Comparison of ENCODE assay signal across 9 cellular contexts in genomic region chr22:20156611-20157415, GRCh38. TPM values are rescaled to one million over a fixed set of nuclear protein-coding genes. Genes with fewer than 3 reads are reported as not detected.
DNase-seq lines count a peak whose midpoint lies in the region; ATAC-seq and FAIRE-seq lines count a peak whose summit lies in the region.
"Had no signal": no experiment of that assay in that cellular context is flagged by ENCODE, and none has a peak within 500 bp of the region (broad histone marks: within the 10 kb centered on the region; RNA-seq: fewer than 3 reads in every experiment).

No MANE protein-coding gene starts in this region.

- no peaks in the 10 kb centered on the region for H3K36me3 Mint-ChIP-seq in activated T-helper 17 cell treated with anti-CD3 and anti-CD28 coated beads, Interleukin-2, amount 50 U/mL, for 72 hours (ENCODE audit: low read depth)

- no peaks in the 10 kb centered on the region for H3K4me1 Mint-ChIP-seq in activated T-helper 17 cell treated with anti-CD3 and anti-CD28 coated beads, Interleukin-2, amount 50 U/mL, for 72 hours

- no peak overlapping the region for H3K4me3 Mint-ChIP-seq in activated T-helper 17 cell treated with anti-CD3 and anti-CD28 coated beads, Interleukin-2, amount 50 U/mL, for 72 hours
- H3K4me3 Mint-ChIP-seq: T-helper 1 cell treated with Interleukin-12 subunit alpha and Interleukin-12 subunit beta and Interleukin-4 antibody, amounts not matched to agents 30 μg/mL and 1 μg/mL, for 36 hours had no signal

- H3K9me3 Mint-ChIP-seq in activated T-helper 17 cell treated with anti-CD3 and anti-CD28 coated beads, Interleukin-2, amount 50 U/mL, for 72 hours: no peaks in the 10 kb centered on the region
- H3K9me3 Mint-ChIP-seq: T-helper 1 cell treated with Interleukin-12 subunit alpha and Interleukin-12 subunit beta and Interleukin-4 antibody, amounts not matched to agents 30 μg/mL and 1 μg/mL, for 36 hours had no signal

- peak; percentile 85 for DNase-seq in COLO829 (ENCODE audit: low spot score)
- peak; percentile 82 for DNase-seq in HTR-8/SVneo (ENCODE audit: insufficient read length, low spot score)
- DNase-seq in RPMI7951 (ENCODE audit: low read depth): peak; percentile 45
- peak; percentile 63 for DNase-seq in fibroblast of the conjunctiva (ENCODE audit: low read depth)
- DNase-seq in non-pigmented ciliary epithelial cell (ENCODE audit: low read depth): peak; percentile 15
- DNase-seq in stromal cell of bone marrow (ENCODE audit: low read depth): peak; percentile 9

- FAIRE-seq in HTR-8/SVneo (lab: Jason Lieb, UNC): no peak

- H3K27ac Mint-ChIP-seq in activated T-helper 17 cell treated with anti-CD3 and anti-CD28 coated beads, Interleukin-2, amount 50 U/mL, for 72 hours: no peak overlapping the region
- H3K27ac Mint-ChIP-seq: T-helper 1 cell treated with Interleukin-12 subunit alpha and Interleukin-12 subunit beta and Interleukin-4 antibody, amounts not matched to agents 30 μg/mL and 1 μg/mL, for 36 hours had no signal

- ATAC-seq in activated T-helper 17 cell treated with anti-CD3 and anti-CD28 coated beads, Interleukin-2, amount 50 U/mL, for 72 hours (replicated peaks): peak; percentile 77
- ATAC-seq in GM18511 (IDR thresholded peaks at IDR 0.05; ENCODE audit: unreplicated experiment): no peak

- H3K27me3 Mint-ChIP-seq in activated T-helper 17 cell treated with anti-CD3 and anti-CD28 coated beads, Interleukin-2, amount 50 U/mL, for 72 hours: no peaks in the 10 kb centered on the region

RNA-seq across cellular contexts. Expression of gene CCDC188, which starts 6.0 kb away (rescaled TPM):
- total RNA-seq in RPMI7951 (2014; rRNA removed; shearing (Covaris generic)): 0.68 TPM in 1 of 2 replicates, not detected in the other
- total RNA-seq in activated T-helper 17 cell treated with anti-CD3 and anti-CD28 coated beads, Interleukin-2, amount 50 U/mL, for 72 hours: under 1 TPM; 0.32 to 0.77 TPM

RNA-seq across cellular contexts. Expression of gene ZDHHC8, which starts 25.2 kb away (rescaled TPM):
- total RNA-seq in RPMI7951 (2014; rRNA removed; shearing (Covaris generic)): 3.4 TPM in 2 replicates
- 10 to 100 TPM; 23.4 to 59.7 TPM for total RNA-seq in activated T-helper 17 cell treated with anti-CD3 and anti-CD28 coated beads, Interleukin-2, amount 50 U/mL, for 72 hours

RNA-seq across cellular contexts. Expression of gene TRMT2A, which starts 39.8 kb away (rescaled TPM):
- total RNA-seq in RPMI7951 (2014; rRNA removed; shearing (Covaris generic)): 14.7 and 16.2 TPM in 2 replicates
- 100 to 1,000 TPM in 1 of 2 donors, 10 to 100 TPM in 1; 71.7 to 110 TPM for total RNA-seq in activated T-helper 17 cell treated with anti-CD3 and anti-CD28 coated beads, Interleukin-2, amount 50 U/mL, for 72 hours

RNA-seq across cellular contexts. Expression of gene RANBP1, which starts 40.9 kb away (rescaled TPM):
- total RNA-seq in RPMI7951 (2014; rRNA removed; shearing (Covaris generic)): 528 and 684 TPM in 2 replicates
- 100 to 1,000 TPM; 187 to 421 TPM for total RNA-seq in activated T-helper 17 cell treated with anti-CD3 and anti-CD28 coated beads, Interleukin-2, amount 50 U/mL, for 72 hours

Comparison
In these comparisons a context has a peak if more than half of its experiments do, and no peak if none do; other contexts are left out.
1. DNase-seq: peak in every context shown above with its lines; median percentile 85 in COLO829; 82 in HTR-8/SVneo; 63 in fibroblast of the conjunctiva; 45 in RPMI7951; 15 in non-pigmented ciliary epithelial cell; 9 in stromal cell of bone marrow.